ENCODE assay signal across 10 cellular contexts in genomic region chr7:69695998-69696657, GRCh38.
A peak's percentile ranks its signal among the peaks of the same experiment; 100 is the strongest.
DNase-seq lines count a peak whose midpoint lies in the region; ATAC-seq and TF ChIP-seq lines count a peak whose summit lies in the region.
"Had no signal": no experiment of that assay in that cellular context is flagged by ENCODE, and none has a peak within 500 bp of the region (broad histone marks: within the 10 kb centered on the region; RNA-seq: fewer than 3 reads in every experiment).

No MANE protein-coding gene starts in this region.

- H3K4me1 ChIP-seq in heart right ventricle, result no peaks in the 10 kb centered on the region

- H3K9me3 ChIP-seq in heart right ventricle, result no peaks in the 10 kb centered on the region
- H3K9me3 ChIP-seq: right atrium auricular region had no signal

- H3K4me3 Mint-ChIP-seq in activated CD8-positive, alpha-beta memory T cell treated with anti-CD3 and anti-CD28 coated beads, Interleukin-2, amount 10 ng/mL, durations not matched to agents 7 days and 5 days, result no peak overlapping the region
- peak overlapping the region; percentile 60 to 69 for H3K4me3 Mint-ChIP-seq in stimulated activated naive B cell treated with anti-CD40 and anti-IgM and Interleukin-4, amounts not matched to agents 10 μg/mL and 1 μg/mL and 100 μg/mL, for 72 hours

- TF ChIP-seq CTCF in heart right ventricle (IDR thresholded peaks at IDR 0.05), result no peak

- CTCF ChIA-PET in activated CD8-positive, alpha-beta memory T cell treated with anti-CD3 and anti-CD28 coated beads, Interleukin-2, amount 10 ng/mL, durations not matched to agents 7 days and 5 days (lab: Charles Lee), result no interaction called here

- H3K27me3 ChIP-seq in heart right ventricle, result no peaks in the 10 kb centered on the region
- H3K27me3 ChIP-seq: right atrium auricular region had no signal

- peaks cover 34% of the 10 kb centered on the region for H3K4me1 Mint-ChIP-seq in activated CD8-positive, alpha-beta memory T cell treated with anti-CD3 and anti-CD28 coated beads, Interleukin-2, amount 10 ng/mL, durations not matched to agents 7 days and 5 days
- H3K4me1 Mint-ChIP-seq in stimulated activated naive B cell treated with anti-CD40 and anti-IgM and Interleukin-4, amounts not matched to agents 10 μg/mL and 1 μg/mL and 100 μg/mL, for 72 hours, result peaks cover 22 to 60% of the 10 kb centered on the region in 2 donors

- DNase-seq in activated CD8-positive, alpha-beta memory T cell treated with anti-CD3 and anti-CD28 coated beads, Interleukin-2, amount 10 ng/mL, durations not matched to agents 7 days and 5 days, result peak; percentile 48
- no peak for DNase-seq in activated CD8-positive, alpha-beta memory T cell treated with anti-CD3 and anti-CD28 coated beads, Interleukin-2, amount 50 U/mL, for 4 hours
- DNase-seq in Jurkat, Clone E6-1 (ENCODE audit: low read depth, low spot score), result peak; percentile 6
- DNase-seq in stimulated activated naive B cell treated with anti-CD40 and anti-IgM and Interleukin-4, amounts not matched to agents 10 μg/mL and 1 μg/mL and 100 μg/mL, for 72 hours, result peak; percentile 49
- DNase-seq in DMS153 (lab: John Stamatoyannopoulos, UW), result no peak
- no peak for DNase-seq in heart right ventricle
- DNase-seq in stimulated activated CD4-positive, alpha-beta T cell treated with anti-CD3 and anti-CD28 coated beads, Interleukin-4, amount 100 ng/mL, for 4 hours, result no peak
- DNase-seq: ACHN had no signal

- H3K27ac ChIP-seq in heart right ventricle, result no peak overlapping the region
- H3K27ac ChIP-seq: right atrium auricular region had no signal

- H3K27ac Mint-ChIP-seq in activated CD8-positive, alpha-beta memory T cell treated with anti-CD3 and anti-CD28 coated beads, Interleukin-2, amount 10 ng/mL, durations not matched to agents 7 days and 5 days, result peak overlapping the region; percentile 40
- no peak overlapping the region for H3K27ac Mint-ChIP-seq in stimulated activated naive B cell treated with anti-CD40 and anti-IgM and Interleukin-4, amounts not matched to agents 10 μg/mL and 1 μg/mL and 100 μg/mL, for 72 hours

- intact Hi-C loops in heart right ventricle (cut with DNase I), result no loop called here

- peak; percentile 63 for ATAC-seq in activated CD8-positive, alpha-beta memory T cell treated with anti-CD3 and anti-CD28 coated beads, Interleukin-2, amount 10 ng/mL, durations not matched to agents 7 days and 5 days
- ATAC-seq in HG02678 (IDR thresholded peaks at IDR 0.05; ENCODE audit: unreplicated experiment) (peak; percentile 92), heart right ventricle (no peak)
- peak; percentile 98 for ATAC-seq in stimulated activated naive B cell treated with anti-CD40 and anti-IgM and Interleukin-4, amounts not matched to agents 10 μg/mL and 1 μg/mL and 100 μg/mL, for 72 hours (replicated peaks)

- peaks cover 2% of the 10 kb centered on the region for H3K9me3 Mint-ChIP-seq in activated CD8-positive, alpha-beta memory T cell treated with anti-CD3 and anti-CD28 coated beads, Interleukin-2, amount 10 ng/mL, durations not matched to agents 7 days and 5 days (ENCODE audit: low read depth)
- no peaks in the 10 kb centered on the region for H3K9me3 Mint-ChIP-seq in stimulated activated naive B cell treated with anti-CD40 and anti-IgM and Interleukin-4, amounts not matched to agents 10 μg/mL and 1 μg/mL and 100 μg/mL, for 72 hours

- no peak overlapping the region for H3K4me3 ChIP-seq in Jurkat, Clone E6-1 (ENCODE audit: low read length)
- no peak overlapping the region for H3K4me3 ChIP-seq in heart right ventricle
- H3K4me3 ChIP-seq: right atrium auricular region had no signal

- H3K27me3 Mint-ChIP-seq in activated CD8-positive, alpha-beta memory T cell treated with anti-CD3 and anti-CD28 coated beads, Interleukin-2, amount 10 ng/mL, durations not matched to agents 7 days and 5 days, result peaks cover 21% of the 10 kb centered on the region
- H3K27me3 Mint-ChIP-seq in stimulated activated naive B cell treated with anti-CD40 and anti-IgM and Interleukin-4, amounts not matched to agents 10 μg/mL and 1 μg/mL and 100 μg/mL, for 72 hours, result no peaks in the 10 kb centered on the region

- 68 to 70% methylated on average over 8 of the region's 8 CpGs for WGBS in heart right ventricle, 2 donors

- no peaks in the 10 kb centered on the region for H3K36me3 ChIP-seq in heart right ventricle
- H3K36me3 ChIP-seq: right atrium auricular region had no signal

- H3K36me3 Mint-ChIP-seq in activated CD8-positive, alpha-beta memory T cell treated with anti-CD3 and anti-CD28 coated beads, Interleukin-2, amount 10 ng/mL, durations not matched to agents 7 days and 5 days, result no peaks in the 10 kb centered on the region
- no peaks in the 10 kb centered on the region for H3K36me3 Mint-ChIP-seq in stimulated activated naive B cell treated with anti-CD40 and anti-IgM and Interleukin-4, amounts not matched to agents 10 μg/mL and 1 μg/mL and 100 μg/mL, for 72 hours

Comparison
In these comparisons a context has a peak if more than half of its experiments do, and no peak if none do; other contexts are left out.
1. DNase-seq: peak in activated CD8-positive, alpha-beta memory T cell treated with anti-CD3 and anti-CD28 coated beads, Interleukin-2, amount 10 ng/mL, durations not matched to agents 7 days and 5 days (single experiment), Jurkat, Clone E6-1 (single experiment) and stimulated activated naive B cell treated with anti-CD40 and anti-IgM and Interleukin-4, amounts not matched to agents 10 μg/mL and 1 μg/mL and 100 μg/mL, for 72 hours (single experiment); none in activated CD8-positive, alpha-beta memory T cell treated with anti-CD3 and anti-CD28 coated beads, Interleukin-2, amount 50 U/mL, for 4 hours (single experiment), DMS153 (single experiment), heart right ventricle (0 of 2) and stimulated activated CD4-positive, alpha-beta T cell treated with anti-CD3 and anti-CD28 coated beads, Interleukin-4, amount 100 ng/mL, for 4 hours (0 of 2).
2. ATAC-seq: peak in activated CD8-positive, alpha-beta memory T cell treated with anti-CD3 and anti-CD28 coated beads, Interleukin-2, amount 10 ng/mL, durations not matched to agents 7 days and 5 days (single experiment), HG02678 (single experiment) and stimulated activated naive B cell treated with anti-CD40 and anti-IgM and Interleukin-4, amounts not matched to agents 10 μg/mL and 1 μg/mL and 100 μg/mL, for 72 hours (2 of 2); none in heart right ventricle (0 of 8).